In genomic region chr10:101843032-101843991, GRCh38 we compare ENCODE assay signal across 8 cellular contexts. TPM values are rescaled to one million over a fixed set of nuclear protein-coding genes. Genes with fewer than 3 reads are reported as not detected.
DNase-seq lines count a peak whose midpoint lies in the region; ATAC-seq, FAIRE-seq and TF ChIP-seq lines count a peak whose summit lies in the region.

Gene KCNIP2 (minus strand): TSS chr10:101843800. CDS start chr10:101843568, 232 bp downstream.

- in situ Hi-C loops in GM12878 (cut with MboI) = loop anchor here (5.0 kb wide), 2 partner anchors 164 to 229 kb away; no protein-coding TSS in a partner anchor

- TF ChIP-seq CTCF in AG09309 (IDR thresholded peaks at IDR 0.05; ENCODE audit: control insufficient read depth, insufficient read depth, low read depth, low read length, missing control alignments) = peak; percentile 36
- peak; percentile 57 for TF ChIP-seq CTCF in HFF-Myc (IDR thresholded peaks at IDR 0.05; ENCODE audit: low read depth, low read length, missing control alignments)
- TF ChIP-seq CTCF in GM12878 (IDR thresholded peaks at IDR 0.05 in 2 of 3, conservative IDR thresholded peaks at IDR 0.05 in 1 of 3; ENCODE audit: control insufficient read depth in 2 of 3, extremely low read depth in 1 of 3, insufficient read depth in 1 of 3, low read depth in 3 of 3, low read length in 3 of 3) = peak; percentile 60 to 73 (median 67)

- no peaks in the 10 kb centered on the region; the same call in 1 of the 2 replicates for H4K20me1 ChIP-seq in GM12878 (ENCODE audit: control insufficient read depth, insufficient read depth)

- DNase-seq in AG09309 (ENCODE audit: low read depth) (no peak), HFF-Myc (ENCODE audit: extremely low read depth, low read depth) (no peak), T follicular helper cell (ENCODE audit: low read depth) (peak; percentile 64), GM12878 (ENCODE audit: low read depth, low spot score) (no peak), RCC 7860 (ENCODE audit: low spot score) (no peak)
- peak; percentile 50 for DNase-seq in stimulated activated CD8-positive, alpha-beta memory T cell treated with anti-CD3 and anti-CD28 coated beads, Interleukin-12 subunit alpha, Interleukin-12 subunit beta, amount 100 ng/mL, for 4 hours (ENCODE audit: low read depth)

- peak; percentile 14; the same call in 1 of the 2 replicates for TF ChIP-seq RAD21 in GM12878 (IDR thresholded peaks at IDR 0.05; ENCODE audit: insufficient read depth, low read depth, low read length)

- H3K36me3 ChIP-seq in GM12878 (ENCODE audit: control insufficient read depth in 2 of 2, insufficient read depth in 2 of 2, low read length in 1 of 2) = peaks cover 2 to 6% of the 10 kb centered on the region in 2 experiments; a peak in 2 of 4 replicates

- H3K4me3 ChIP-seq in AG09309 (ENCODE audit: control insufficient read depth, low read depth, low read length) (no peak within 1 kb of the TSS), HFF-Myc (replicated peaks; ENCODE audit: low read depth, low read length) (no peak within 1 kb of the TSS), GM12878 (peak within 1 kb of the TSS; percentile 42), iPS-18c (ENCODE audit: insufficient read depth, low read depth, low read length) (peak within 1 kb of the TSS; percentile 52)

- no peaks in the 10 kb centered on the region for H3K9me3 ChIP-seq in GM12878 (replicated peaks; ENCODE audit: control insufficient read depth, insufficient read depth, low read length)
- no peaks in the 10 kb centered on the region for H3K9me3 ChIP-seq in iPS-18c (ENCODE audit: control insufficient read depth, insufficient read depth, low read length)

- 20% methylated on average over 36 of the region's 59 CpGs for WGBS in GM12878 (ENCODE audit: insufficient coverage, insufficient replicate concordance, low lambda C conversion rate, missing lambda C conversion rate)

- FAIRE-seq in GM12878 (lab: Jason Lieb, UNC) (no peak), RCC 7860 (lab: Jason Lieb, UNC) (no peak)

- H2AFZ ChIP-seq in GM12878 (ENCODE audit: control insufficient read depth, low read depth, low read length) = no peak within 1 kb of the TSS

- intact Hi-C loops in GM12878 (cut with micrococcal nuclease; ENCODE audit: unreplicated experiment) = loop anchor here (5.0 kb wide), 1 partner anchor 59 kb away; no protein-coding TSS in a partner anchor

- CTCF ChIA-PET in GM12878 (lab: Yijun Ruan, JAX) = interaction anchor here (0.6 to 17.0 kb wide), 12 partner anchors 8 to 241 kb away, joined by 3 to 697 read pairs (median 5); no protein-coding TSS in a partner anchor

- H3K27ac ChIP-seq in GM12878 (ENCODE audit: control insufficient read depth, insufficient read depth) = no peak within 1 kb of the TSS

- no peaks in the 10 kb centered on the region; the same call in 1 of the 2 replicates for H3K79me2 ChIP-seq in GM12878 (ENCODE audit: control insufficient read depth, insufficient read depth, low read length)

- POLR2A ChIA-PET in GM12878 (lab: Charles Lee) = interaction anchor here (0.5 to 1.6 kb wide), 4 partner anchors 21 to 252 kb away, joined by 3 to 4 read pairs (median 3); partner anchors contain the start of gene OGA

- BruUV-seq in GM12878 (replicated peaks; lab: Mats Ljungman, UMichigan) = no TSS peak

- RAD21 ChIA-PET in GM12878 (lab: Charles Lee; ENCODE audit: unreplicated experiment) = interaction anchor here (0.6 to 9.5 kb wide), 15 partner anchors 13 to 256 kb away, joined by 3 to 538 read pairs (median 4); partner anchors contain the start of genes OGA and POLL

- TF ChIP-seq POLR2A in GM12878 (IDR thresholded peaks at IDR 0.05; ENCODE audit: low read depth, low read length) = peak; percentile 40

- SMC1A ChIA-PET in GM12878 (lab: Charles Lee; ENCODE audit: uncharacterized antibody, unreplicated experiment) = interaction anchor here (1.1 to 13.6 kb wide), 8 partner anchors 16 to 229 kb away, joined by 3 to 407 read pairs (median 26); no protein-coding TSS in a partner anchor

- peaks cover 23% of the 10 kb centered on the region for H3K4me1 ChIP-seq in GM12878 (ENCODE audit: control insufficient read depth, insufficient read depth, low read length)

- H3K27me3 ChIP-seq in GM12878 (replicated peaks in 1 of 2; ENCODE audit: control insufficient read depth in 2 of 2, insufficient read depth in 2 of 2, low read length in 1 of 2) = no peaks in the 10 kb centered on the region

- ATAC-seq in GM12878 (peak; percentile 43), HG02588 (IDR thresholded peaks at IDR 0.05; ENCODE audit: unreplicated experiment) (no peak)

- peak within 1 kb of the TSS; percentile 64 for H3K4me2 ChIP-seq in GM12878 (ENCODE audit: control insufficient read depth, insufficient read depth)

- TF ChIP-seq EP300 in GM12878 (IDR thresholded peaks at IDR 0.05; ENCODE audit: borderline replicate concordance in 1 of 2, control insufficient read depth in 1 of 2, low read depth in 2 of 2, low read length in 2 of 2) = no peak

- H3K9ac ChIP-seq in GM12878 (ENCODE audit: control insufficient read depth, insufficient read depth, low read length) = no peak within 1 kb of the TSS

TF ChIP-seq in GM12878, 131 proteins besides CTCF, POLR2A, EP300 and RAD21 (continues in another document):
- TF ChIP-seq CEBPB (IDR thresholded peaks at IDR 0.05; ENCODE audit: borderline replicate concordance in 1 of 2, low read depth in 2 of 2, low read length in 2 of 2) (no peak), ZNF687 (IDR thresholded peaks at IDR 0.05) (no peak), MLLT1 (IDR thresholded peaks at IDR 0.05) (peak; percentile 34; the same call in 1 of the 2 replicates), YY1 (IDR thresholded peaks at IDR 0.05; ENCODE audit: low read depth, low read length) (peak; percentile 44; the same call in 1 of the 2 replicates)

RNA-seq across cellular contexts. Expression of gene KCNIP2, which starts in this region (rescaled TPM):
- total RNA-seq in GM12878 (2013; cell fraction: nucleolus; rRNA removed) = 32.3 and 34.5 TPM in 2 replicates
- total RNA-seq in GM12878 (2014; rRNA removed) (1.0 and 1.5 TPM in 2 replicates), GM12878 (2014; rRNA removed; fragmentation: Illumina TruSeq; extraction: Trizol) (1.3 and 1.4 TPM in 2 replicates), GM12878 (2021) (1.8 and 3.6 TPM in 2 replicates)
- 3.4 TPM for polyA plus RNA-seq in GM12878 (2011; ENCODE audit: low read depth)
- polyA plus RNA-seq in GM12878 (2011; rRNA removed) (3.4 and 4.3 TPM in 2 replicates), GM12878 (2014; fragmentation: Illumina TruSeq; extraction: Trizol) (2.6 and 2.7 TPM in 2 replicates), GM12878 (2014; fragmentation: Nextera tagmentation; extraction: Ambion mirVana) (1 to 10 TPM in 1 of 2 experiments, under 1 TPM in 1; 0.46 to 1.3 TPM), GM12878 (2014; rRNA removed) (2.1 and 2.3 TPM in 2 replicates), GM12878 (2016; fragmentation: Nextera tagmentation; extraction: Ambion mirVana) (1 to 10 TPM; 1.3 to 1.8 TPM)
- 2.8 and 3.5 TPM in 2 replicates for polyA plus RNA-seq in GM12878 (2011; cell fraction: cytosol; rRNA removed)
- polyA plus RNA-seq in GM12878 (2011; cell fraction: nucleus; rRNA removed) = 19.1 and 26.5 TPM in 2 replicates
- 4.7 and 5.4 TPM in 2 replicates for polyA plus RNA-seq in GM12878 (2012)
- polyA minus RNA-seq in GM12878 (2011; rRNA and poly(A)+ RNA removed) = 3.3 and 3.5 TPM in 2 replicates
- 1.2 TPM in 1 of 2 replicates, not detected in the other for polyA minus RNA-seq in GM12878 (2011; cell fraction: cytosol; rRNA and poly(A)+ RNA removed)
- polyA minus RNA-seq in GM12878 (2011; cell fraction: nucleus; rRNA and poly(A)+ RNA removed) = 2.7 and 3.9 TPM in 2 replicates

Comparison
In these comparisons a context has a peak if more than half of its experiments do, and no peak if none do; other contexts are left out.
1. DNase-seq: peak in T follicular helper cell (single experiment) and stimulated activated CD8-positive, alpha-beta memory T cell treated with anti-CD3 and anti-CD28 coated beads, Interleukin-12 subunit alpha, Interleukin-12 subunit beta, amount 100 ng/mL, for 4 hours (single experiment); none in AG09309 (single experiment), HFF-Myc (single experiment), GM12878 (single experiment) and RCC 7860 (single experiment).
2. H3K4me3 ChIP-seq: peak in GM12878 (single experiment) and iPS-18c (single experiment); none in AG09309 (single experiment) and HFF-Myc (single experiment).
3. Peak in every context shown above with its lines, with median percentiles within 50 percentile points of each other: CTCF ChIP-seq.